In the genomic region with DNA sequence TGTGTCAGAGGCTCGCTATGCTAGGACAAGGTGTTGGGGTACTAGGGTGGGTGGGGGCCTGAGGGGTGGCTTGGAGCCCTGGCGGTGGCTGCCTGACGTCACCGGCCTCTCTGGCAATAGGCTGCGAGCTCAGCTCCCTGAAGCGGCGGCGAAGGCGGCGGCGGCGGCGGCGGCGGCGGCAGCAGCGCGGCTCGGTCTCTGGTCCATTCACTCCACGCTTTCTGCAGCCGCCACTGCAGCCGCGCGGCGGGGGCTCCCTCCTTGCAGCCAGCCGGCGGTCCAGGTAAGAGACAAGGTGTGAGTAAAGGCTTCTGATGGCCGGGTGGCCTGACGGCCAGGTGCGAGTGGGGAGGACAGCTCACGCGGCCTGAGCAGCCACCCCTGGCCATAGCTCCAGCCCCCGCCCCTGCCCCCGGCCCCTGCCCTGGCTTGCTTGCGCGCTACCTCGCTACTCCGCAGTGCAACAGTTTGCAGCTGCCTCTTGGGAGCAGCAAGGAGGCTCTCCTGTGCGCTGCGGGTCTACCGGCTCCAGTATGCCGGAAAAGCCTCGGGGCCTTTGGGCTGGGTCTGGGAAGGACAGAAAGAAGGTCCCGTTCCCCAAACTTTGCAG, we compare ENCODE assay signal across 8 cellular contexts. TPM values are rescaled to one million over a fixed set of nuclear protein-coding genes. Genes with fewer than 3 reads are reported as not detected.
DNase-seq lines count a peak whose midpoint lies in the region; ATAC-seq and TF ChIP-seq lines count a peak whose summit lies in the region.

A gene (plus strand): TSS at position 210 of the 610 bp plus-strand sequence. CDS start 1,444 bp downstream, outside the sequence.

- H3K27me3 Mint-ChIP-seq in neural crest cell (ENCODE audit: low read depth) = peaks cover 89% of the 10 kb centered on the region

- H3K9me3 Mint-ChIP-seq in neural crest cell = no peaks in the 10 kb centered on the region

- DNase-seq in AG09309 (ENCODE audit: low read depth) = no peak
- peak; percentile 47 for DNase-seq in NCI-H146 treated with DMSO at 0.1 percent for 48 hours (lab: John Stamatoyannopoulos, UW; ENCODE audit: unreplicated experiment)
- DNase-seq in epithelial cell of esophagus (ENCODE audit: low read depth) = peak; percentile 18
- DNase-seq in neural crest cell (ENCODE audit: low read depth, low spot score) = peak; percentile 16
- DNase-seq in activated T-cell treated with anti-CD3 and anti-CD28 coated beads, Interleukin-2, amount 50 U/mL, for 1 hour = no peak
- no peak for DNase-seq in activated T-cell treated with anti-CD3 and anti-CD28 coated beads for 4 hours

- H3K36me3 Mint-ChIP-seq in neural crest cell (ENCODE audit: low read depth) = no peaks in the 10 kb centered on the region

- H3K4me3 Mint-ChIP-seq in neural crest cell = peak within 1 kb of the TSS; percentile 83

- peak within 1 kb of the TSS; percentile 63 for H3K4me3 ChIP-seq in AG09309 (ENCODE audit: control insufficient read depth, low read depth, low read length)
- peak within 1 kb of the TSS; percentile 30 for H3K4me3 ChIP-seq in epithelial cell of esophagus (ENCODE audit: low read length)

- TF ChIP-seq CTCF in AG09309 (IDR thresholded peaks at IDR 0.05; ENCODE audit: control insufficient read depth, insufficient read depth, low read depth, low read length, missing control alignments) = no peak
- no peak for TF ChIP-seq CTCF in epithelial cell of esophagus (IDR thresholded peaks at IDR 0.05; ENCODE audit: insufficient read depth, low read depth, low read length, missing control alignments)
- TF ChIP-seq CTCF in neural crest cell (conservative IDR thresholded peaks at IDR 0.05) = no peak

- peaks cover 16% of the 10 kb centered on the region for H3K4me1 Mint-ChIP-seq in neural crest cell

- no peak for ATAC-seq in HG02970 (IDR thresholded peaks at IDR 0.05; ENCODE audit: low FRiP score, unreplicated experiment)
- no peak for ATAC-seq in GM19455 (IDR thresholded peaks at IDR 0.05; ENCODE audit: unreplicated experiment)

- H3K27ac Mint-ChIP-seq in neural crest cell (ENCODE audit: unreplicated experiment) = no peak within 1 kb of the TSS

RNA-seq across cellular contexts. Expression of the gene that starts here (rescaled TPM):
- total RNA-seq in neural crest cell = 0.20 and 0.21 TPM in 2 replicates

Comparison
In these comparisons a context has a peak if more than half of its experiments do, and no peak if none do; other contexts are left out.
1. Peak in DNase-seq in neural crest cell; RNA of the gene not detected or under 1 TPM.
2. DNase-seq: peak in NCI-H146 treated with DMSO at 0.1 percent for 48 hours (single experiment) and epithelial cell of esophagus (single experiment); none in AG09309 (single experiment), activated T-cell treated with anti-CD3 and anti-CD28 coated beads, Interleukin-2, amount 50 U/mL, for 1 hour (single experiment) and activated T-cell treated with anti-CD3 and anti-CD28 coated beads for 4 hours (single experiment).